ENCODE assay signal across 10 cellular contexts in the genomic region with DNA sequence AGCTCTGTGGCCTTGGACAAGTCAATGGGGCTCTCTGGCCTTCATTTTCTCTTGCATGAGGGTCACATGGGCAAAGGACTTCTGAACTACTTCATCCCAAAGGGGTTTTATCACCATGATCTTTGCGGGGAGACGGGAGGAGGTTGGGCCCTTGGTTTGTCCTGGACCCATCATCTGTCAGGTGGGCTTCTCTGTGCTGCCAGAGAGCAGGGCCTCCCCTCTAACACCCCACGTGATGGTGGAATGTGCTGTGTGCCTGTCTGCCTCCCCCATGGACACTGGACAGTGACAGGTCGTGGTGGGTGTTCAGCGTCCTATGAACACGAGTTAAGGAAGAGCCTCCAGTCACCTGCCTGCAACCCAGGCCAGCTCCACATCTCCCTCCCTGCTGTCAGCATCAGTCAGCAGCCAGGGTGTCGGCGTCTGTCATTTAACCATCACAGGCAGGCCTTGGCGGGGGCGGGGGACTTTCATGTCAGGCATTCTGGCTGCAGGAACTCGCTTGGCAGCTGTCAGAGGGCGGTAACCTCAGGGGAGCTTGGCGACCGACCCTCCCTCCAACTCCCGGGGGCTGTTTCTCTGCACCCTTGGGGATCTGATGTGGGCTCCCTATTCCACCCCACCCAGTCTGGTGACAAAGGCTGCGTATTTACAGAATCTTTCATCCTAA. TPM values are rescaled to one million over a fixed set of nuclear protein-coding genes. Genes with fewer than 3 reads are reported as not detected.
A peak's percentile ranks its signal among the peaks of the same experiment; 100 is the strongest.
DNase-seq lines count a peak whose midpoint lies in the region; ATAC-seq and TF ChIP-seq lines count a peak whose summit lies in the region.
"Had no signal": no experiment of that assay in that cellular context is flagged by ENCODE, and none has a peak within 500 bp of the region (broad histone marks: within the 10 kb centered on the region; RNA-seq: fewer than 3 reads in every experiment).

No MANE protein-coding gene starts in this region.

- no peaks in the 10 kb centered on the region for H3K9me3 Mint-ChIP-seq in activated naive CD4-positive, alpha-beta T cell treated with anti-CD3 and anti-CD28 coated beads, Interleukin-2, amount 50 U/mL, for 72 hours

- DNase-seq in GM10248 (ENCODE audit: extremely low spot score) (peak; percentile 56), left cardiac atrium (no peak), kidney glomerular epithelial cell (lab: John Stamatoyannopoulos, UW) (no peak), cerebellar cortex (ENCODE audit: low spot score) (no peak)
- DNase-seq in activated CD4-positive, CD25-positive, alpha-beta regulatory T cell treated with anti-CD3 and anti-CD28 coated beads, Interleukin-2, amount 50 U/mL, for 16 hours (ENCODE audit: low read depth, low spot score) = peak; percentile 40
- DNase-seq in activated naive CD4-positive, alpha-beta T cell treated with anti-CD3 and anti-CD28 coated beads, Interleukin-2, amount 50 U/mL, for 72 hours (ENCODE audit: low spot score in 2 of 2) = peak; percentile 73
- peak; percentile 69 for DNase-seq in stimulated activated CD4-positive, alpha-beta T cell treated with anti-CD3 and anti-CD28 coated beads, Interleukin-2, amount 100 ng/mL, for 4 hours (ENCODE audit: low read depth)
- DNase-seq: NCI-H187 treated with DMSO at 0.1 percent for 48 hours had no signal

- intact Hi-C loops in left cardiac atrium (cut with DNase I) = loop anchor here in 1 of 2 donors (5.0 kb wide), 1 partner anchor 109 kb away; no protein-coding TSS in a partner anchor

- no peak for TF ChIP-seq CTCF in GM10248 (IDR thresholded peaks at IDR 0.05; ENCODE audit: control extremely low read depth, extremely low read depth, low read depth, missing control alignments)

- peak overlapping the region in 1 of 2 donors; percentile 53 for H3K27ac Mint-ChIP-seq in activated naive CD4-positive, alpha-beta T cell treated with anti-CD3 and anti-CD28 coated beads, Interleukin-2, amount 50 U/mL, for 72 hours
- H3K27ac Mint-ChIP-seq: progenitor cell of endocrine pancreas had no signal

- POLR2A ChIA-PET in GM10248 (lab: Yijun Ruan, JAX) = interaction anchor here (0.6 kb wide), 2 partner anchors 95 to 561 kb away, joined by 3 to 6 read pairs; no protein-coding TSS in a partner anchor

- peaks cover 19 to 24% of the 10 kb centered on the region in 2 donors for H3K36me3 Mint-ChIP-seq in activated naive CD4-positive, alpha-beta T cell treated with anti-CD3 and anti-CD28 coated beads, Interleukin-2, amount 50 U/mL, for 72 hours

- peak; percentile 18 to 27 for ATAC-seq in activated naive CD4-positive, alpha-beta T cell treated with anti-CD3 and anti-CD28 coated beads, Interleukin-2, amount 50 U/mL, for 72 hours
- ATAC-seq in left cardiac atrium (no peak), GM19023 (IDR thresholded peaks at IDR 0.05; ENCODE audit: unreplicated experiment) (no peak)

- CTCF ChIA-PET in GM10248 (lab: Yijun Ruan, JAX) = interaction anchor here (1.1 to 3.6 kb wide), 6 partner anchors 8 to 553 kb away, joined by 3 to 39 read pairs (median 3); no protein-coding TSS in a partner anchor

RNA-seq across cellular contexts. Expression of gene SUN2, which starts 2.6 kb away (rescaled TPM):
- total RNA-seq in activated naive CD4-positive, alpha-beta T cell treated with anti-CD3 and anti-CD28 coated beads, Interleukin-2, amount 50 U/mL, for 72 hours = 100 to 1,000 TPM; 142 to 241 TPM
- total RNA-seq in left cardiac atrium = 100 to 1,000 TPM; 109 to 133 TPM

RNA-seq across cellular contexts. Expression of gene DNAL4, which starts 35.5 kb away (rescaled TPM):
- 1 to 10 TPM; 5.2 to 7.8 TPM for total RNA-seq in activated naive CD4-positive, alpha-beta T cell treated with anti-CD3 and anti-CD28 coated beads, Interleukin-2, amount 50 U/mL, for 72 hours
- total RNA-seq in left cardiac atrium = 10 to 100 TPM in 1 of 2 donors, 1 to 10 TPM in 1; 8.8 to 10.8 TPM

RNA-seq across cellular contexts. Expression of gene GTPBP1, which starts 52.7 kb away (rescaled TPM):
- 100 to 1,000 TPM; 109 to 142 TPM for total RNA-seq in activated naive CD4-positive, alpha-beta T cell treated with anti-CD3 and anti-CD28 coated beads, Interleukin-2, amount 50 U/mL, for 72 hours
- total RNA-seq in left cardiac atrium = 10 to 100 TPM; 25.1 to 33.5 TPM

RNA-seq across cellular contexts. Expression of gene JOSD1, which starts 57.7 kb away (rescaled TPM):
- total RNA-seq in activated naive CD4-positive, alpha-beta T cell treated with anti-CD3 and anti-CD28 coated beads, Interleukin-2, amount 50 U/mL, for 72 hours = 10 to 100 TPM; 70.0 to 79.0 TPM
- 10 to 100 TPM; 22.7 to 33.2 TPM for total RNA-seq in left cardiac atrium

Comparison
In these comparisons a context has a peak if more than half of its experiments do, and no peak if none do; other contexts are left out.
1. DNase-seq: peak in GM10248 (single experiment), activated CD4-positive, CD25-positive, alpha-beta regulatory T cell treated with anti-CD3 and anti-CD28 coated beads, Interleukin-2, amount 50 U/mL, for 16 hours (single experiment), activated naive CD4-positive, alpha-beta T cell treated with anti-CD3 and anti-CD28 coated beads, Interleukin-2, amount 50 U/mL, for 72 hours (2 of 2) and stimulated activated CD4-positive, alpha-beta T cell treated with anti-CD3 and anti-CD28 coated beads, Interleukin-2, amount 100 ng/mL, for 4 hours (single experiment); none in left cardiac atrium (single experiment), kidney glomerular epithelial cell (single experiment) and cerebellar cortex (single experiment).
2. ATAC-seq: peak in activated naive CD4-positive, alpha-beta T cell treated with anti-CD3 and anti-CD28 coated beads, Interleukin-2, amount 50 U/mL, for 72 hours (2 of 2); none in left cardiac atrium (0 of 2) and GM19023 (single experiment).